Comparison of ENCODE assay signal across 9 cellular contexts in genomic region chr17:76018801-76019200, GRCh38. TPM values are rescaled to one million over a fixed set of nuclear protein-coding genes. Genes with fewer than 3 reads are reported as not detected.
"Had no signal": no experiment of that assay in that cellular context is flagged by ENCODE, and none has a peak within 500 bp of the region (broad histone marks: within the 10 kb centered on the region; RNA-seq: fewer than 3 reads in every experiment).

No MANE protein-coding gene starts in this region.

- ATAC-seq: GM23338, HCT116, HepG2 had no signal

- H3K27ac Mint-ChIP-seq: GM23338, HFFc6, IgD-negative memory B cell had no signal

- H3K4me1 ChIP-seq: HAP-1 had no signal

- H3K36me3 ChIP-seq: HAP-1 had no signal

- H3K27me3 Mint-ChIP-seq: IgD-negative memory B cell had no signal

- H3K4me3 Mint-ChIP-seq: GM23338, HFFc6, IgD-negative memory B cell had no signal

- H3K36me3 Mint-ChIP-seq: IgD-negative memory B cell had no signal

- H3K4me3 ChIP-seq: GM23338, HAP-1 had no signal

- H3K9me3 Mint-ChIP-seq: GM23338, HFFc6, IgD-negative memory B cell had no signal

- H3K27ac ChIP-seq: HL-60 had no signal

- DNase-seq: HFFc6, KBM-7 had no signal

- H3K9me3 ChIP-seq: HAP-1 had no signal

- H2AFZ ChIP-seq: GM23338 had no signal

- H3K4me2 ChIP-seq: GM23338 had no signal

RNA-seq across cellular contexts. Expression of gene EVPL, which starts 8.3 kb away (rescaled TPM):
- total RNA-seq: HFFc6, HT1080 had no signal
- polyA plus RNA-seq: IgD-negative memory B cell had no signal
